In genomic region chr2:149313512-149313972, GRCh38 we compare ENCODE assay signal across 1 cellular context.
A peak's percentile ranks its signal among the peaks of the same experiment; 100 is the strongest.
TF ChIP-seq lines count a peak whose summit lies in the region.

No MANE protein-coding gene starts in this region.

TF ChIP-seq in HEK293, 187 proteins besides CTCF, POLR2A, EP300 and RAD21 (continued from another document and continues in another):
- TF ChIP-seq ZNF280C (tag by site-specific recombination; IDR thresholded peaks at IDR 0.05), result no peak
- TF ChIP-seq ELK4 (IDR thresholded peaks at IDR 0.05; ENCODE audit: borderline replicate concordance, low read depth, low read length), result no peak
- TF ChIP-seq ZNF514 (tag by site-specific recombination; IDR thresholded peaks at IDR 0.05), result no peak
- TF ChIP-seq ZNF792 (tag by site-specific recombination; IDR thresholded peaks at IDR 0.05), result no peak
- TF ChIP-seq ZNF175 (tag by site-specific recombination; IDR thresholded peaks at IDR 0.05), result no peak
- no peak for TF ChIP-seq ZNF423 (tag by site-specific recombination; IDR thresholded peaks at IDR 0.05)
- TF ChIP-seq GLI4 (tag by site-specific recombination; IDR thresholded peaks at IDR 0.05), result no peak
- no peak for TF ChIP-seq ZNF701 (tag by site-specific recombination; IDR thresholded peaks at IDR 0.05)
- no peak for TF ChIP-seq ZNF510 (tag by site-specific recombination; IDR thresholded peaks at IDR 0.05; ENCODE audit: insufficient replicate concordance)
- no peak for TF ChIP-seq ZNF548 (tag by site-specific recombination; IDR thresholded peaks at IDR 0.05)
- no peak for TF ChIP-seq ZNF521 (tag by site-specific recombination; IDR thresholded peaks at IDR 0.05)
- no peak for TF ChIP-seq ZNF560 (tag by site-specific recombination; IDR thresholded peaks at IDR 0.05; ENCODE audit: borderline replicate concordance)
- no peak for TF ChIP-seq ZNF518A (tag by site-specific recombination; conservative IDR thresholded peaks at IDR 0.05; ENCODE audit: low read depth)
- TF ChIP-seq ZNF529 (tag by site-specific recombination; IDR thresholded peaks at IDR 0.05; ENCODE audit: insufficient replicate concordance), result no peak
- TF ChIP-seq ZNF214 (tag by site-specific recombination; IDR thresholded peaks at IDR 0.05; ENCODE audit: borderline replicate concordance), result no peak
- TF ChIP-seq ZNF174 (tag by site-specific recombination; IDR thresholded peaks at IDR 0.05), result no peak
- TF ChIP-seq OSR2 (tag by site-specific recombination; IDR thresholded peaks at IDR 0.05), result no peak
- no peak for TF ChIP-seq ZBTB20 (tag by site-specific recombination; IDR thresholded peaks at IDR 0.05)
- TF ChIP-seq ZFP3 (tag by site-specific recombination; IDR thresholded peaks at IDR 0.05; ENCODE audit: low read depth), result no peak
- no peak for TF ChIP-seq ZNF133 (tag by site-specific recombination; IDR thresholded peaks at IDR 0.05)
- TF ChIP-seq ZBTB21 (tag by site-specific recombination; IDR thresholded peaks at IDR 0.05), result no peak
- TF ChIP-seq IKZF3 (tag by site-specific recombination; IDR thresholded peaks at IDR 0.05), result no peak
- TF ChIP-seq GFI1B (tag by site-specific recombination; IDR thresholded peaks at IDR 0.05), result no peak
- TF ChIP-seq SP2 (tag by site-specific recombination; IDR thresholded peaks at IDR 0.05), result no peak
- TF ChIP-seq ZBTB44 (tag by site-specific recombination; IDR thresholded peaks at IDR 0.05), result peak; percentile 53; the same call in 1 of the 2 replicates
- TF ChIP-seq ZSCAN16 (tag by site-specific recombination; IDR thresholded peaks at IDR 0.05), result peak; percentile 52; the same call in 1 of the 2 replicates
- TF ChIP-seq ZBTB26 (tag by site-specific recombination; optimal IDR thresholded peaks at IDR 0.05), result no peak
- no peak for TF ChIP-seq ZNF138 (tag by site-specific recombination; IDR thresholded peaks at IDR 0.05; ENCODE audit: borderline replicate concordance)
- TF ChIP-seq MYNN (tag by site-specific recombination; IDR thresholded peaks at IDR 0.05; ENCODE audit: borderline replicate concordance), result no peak
- no peak for TF ChIP-seq KLF7 (tag by site-specific recombination; IDR thresholded peaks at IDR 0.05; ENCODE audit: borderline replicate concordance)
- no peak for TF ChIP-seq ZNF596 (tag by site-specific recombination; IDR thresholded peaks at IDR 0.05)
- no peak for TF ChIP-seq TRIM28 (IDR thresholded peaks at IDR 0.05; ENCODE audit: borderline replicate concordance, low read length)
- no peak for TF ChIP-seq ZNF48 (tag by site-specific recombination; IDR thresholded peaks at IDR 0.05)
- TF ChIP-seq, protein P1, sequence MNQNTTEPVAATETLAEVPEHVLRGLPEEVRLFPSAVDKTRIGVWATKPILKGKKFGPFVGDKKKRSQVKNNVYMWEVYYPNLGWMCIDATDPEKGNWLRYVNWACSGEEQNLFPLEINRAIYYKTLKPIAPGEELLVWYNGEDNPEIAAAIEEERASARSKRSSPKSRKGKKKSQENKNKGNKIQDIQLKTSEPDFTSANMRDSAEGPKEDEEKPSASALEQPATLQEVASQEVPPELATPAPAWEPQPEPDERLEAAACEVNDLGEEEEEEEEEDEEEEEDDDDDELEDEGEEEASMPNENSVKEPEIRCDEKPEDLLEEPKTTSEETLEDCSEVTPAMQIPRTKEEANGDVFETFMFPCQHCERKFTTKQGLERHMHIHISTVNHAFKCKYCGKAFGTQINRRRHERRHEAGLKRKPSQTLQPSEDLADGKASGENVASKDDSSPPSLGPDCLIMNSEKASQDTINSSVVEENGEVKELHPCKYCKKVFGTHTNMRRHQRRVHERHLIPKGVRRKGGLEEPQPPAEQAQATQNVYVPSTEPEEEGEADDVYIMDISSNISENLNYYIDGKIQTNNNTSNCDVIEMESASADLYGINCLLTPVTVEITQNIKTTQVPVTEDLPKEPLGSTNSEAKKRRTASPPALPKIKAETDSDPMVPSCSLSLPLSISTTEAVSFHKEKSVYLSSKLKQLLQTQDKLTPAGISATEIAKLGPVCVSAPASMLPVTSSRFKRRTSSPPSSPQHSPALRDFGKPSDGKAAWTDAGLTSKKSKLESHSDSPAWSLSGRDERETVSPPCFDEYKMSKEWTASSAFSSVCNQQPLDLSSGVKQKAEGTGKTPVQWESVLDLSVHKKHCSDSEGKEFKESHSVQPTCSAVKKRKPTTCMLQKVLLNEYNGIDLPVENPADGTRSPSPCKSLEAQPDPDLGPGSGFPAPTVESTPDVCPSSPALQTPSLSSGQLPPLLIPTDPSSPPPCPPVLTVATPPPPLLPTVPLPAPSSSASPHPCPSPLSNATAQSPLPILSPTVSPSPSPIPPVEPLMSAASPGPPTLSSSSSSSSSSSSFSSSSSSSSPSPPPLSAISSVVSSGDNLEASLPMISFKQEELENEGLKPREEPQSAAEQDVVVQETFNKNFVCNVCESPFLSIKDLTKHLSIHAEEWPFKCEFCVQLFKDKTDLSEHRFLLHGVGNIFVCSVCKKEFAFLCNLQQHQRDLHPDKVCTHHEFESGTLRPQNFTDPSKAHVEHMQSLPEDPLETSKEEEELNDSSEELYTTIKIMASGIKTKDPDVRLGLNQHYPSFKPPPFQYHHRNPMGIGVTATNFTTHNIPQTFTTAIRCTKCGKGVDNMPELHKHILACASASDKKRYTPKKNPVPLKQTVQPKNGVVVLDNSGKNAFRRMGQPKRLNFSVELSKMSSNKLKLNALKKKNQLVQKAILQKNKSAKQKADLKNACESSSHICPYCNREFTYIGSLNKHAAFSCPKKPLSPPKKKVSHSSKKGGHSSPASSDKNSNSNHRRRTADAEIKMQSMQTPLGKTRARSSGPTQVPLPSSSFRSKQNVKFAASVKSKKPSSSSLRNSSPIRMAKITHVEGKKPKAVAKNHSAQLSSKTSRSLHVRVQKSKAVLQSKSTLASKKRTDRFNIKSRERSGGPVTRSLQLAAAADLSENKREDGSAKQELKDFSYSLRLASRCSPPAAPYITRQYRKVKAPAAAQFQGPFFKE (tag by site-specific recombination; IDR thresholded peaks at IDR 0.05; ENCODE audit: borderline replicate concordance), result no peak
- TF ChIP-seq ZFP41 (tag by site-specific recombination; IDR thresholded peaks at IDR 0.05; ENCODE audit: borderline replicate concordance), result no peak
- TF ChIP-seq, protein P2, sequence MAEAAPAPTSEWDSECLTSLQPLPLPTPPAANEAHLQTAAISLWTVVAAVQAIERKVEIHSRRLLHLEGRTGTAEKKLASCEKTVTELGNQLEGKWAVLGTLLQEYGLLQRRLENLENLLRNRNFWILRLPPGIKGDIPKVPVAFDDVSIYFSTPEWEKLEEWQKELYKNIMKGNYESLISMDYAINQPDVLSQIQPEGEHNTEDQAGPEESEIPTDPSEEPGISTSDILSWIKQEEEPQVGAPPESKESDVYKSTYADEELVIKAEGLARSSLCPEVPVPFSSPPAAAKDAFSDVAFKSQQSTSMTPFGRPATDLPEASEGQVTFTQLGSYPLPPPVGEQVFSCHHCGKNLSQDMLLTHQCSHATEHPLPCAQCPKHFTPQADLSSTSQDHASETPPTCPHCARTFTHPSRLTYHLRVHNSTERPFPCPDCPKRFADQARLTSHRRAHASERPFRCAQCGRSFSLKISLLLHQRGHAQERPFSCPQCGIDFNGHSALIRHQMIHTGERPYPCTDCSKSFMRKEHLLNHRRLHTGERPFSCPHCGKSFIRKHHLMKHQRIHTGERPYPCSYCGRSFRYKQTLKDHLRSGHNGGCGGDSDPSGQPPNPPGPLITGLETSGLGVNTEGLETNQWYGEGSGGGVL (tag by site-specific recombination; IDR thresholded peaks at IDR 0.05), result no peak
- no peak for TF ChIP-seq ZNF544 (tag by site-specific recombination; IDR thresholded peaks at IDR 0.05)
- no peak for TF ChIP-seq ZSCAN23 (tag by site-specific recombination; IDR thresholded peaks at IDR 0.05)
- TF ChIP-seq ZNF292 (tag by site-specific recombination; IDR thresholded peaks at IDR 0.05; ENCODE audit: borderline replicate concordance, low read depth), result no peak
- no peak for TF ChIP-seq ZNF239 (tag by site-specific recombination; IDR thresholded peaks at IDR 0.05)
- no peak for TF ChIP-seq ZNF776 (tag by site-specific recombination; IDR thresholded peaks at IDR 0.05; ENCODE audit: borderline replicate concordance)
- TF ChIP-seq ZNF16 (tag by site-specific recombination; IDR thresholded peaks at IDR 0.05; ENCODE audit: low read depth), result no peak
- no peak for TF ChIP-seq SETDB1 (IDR thresholded peaks at IDR 0.05; ENCODE audit: insufficient read length, low read length)
- no peak for TF ChIP-seq ZSCAN18 (tag by site-specific recombination; IDR thresholded peaks at IDR 0.05)
